Comparison of ENCODE assay signal across 1 cellular context in the genomic region with DNA sequence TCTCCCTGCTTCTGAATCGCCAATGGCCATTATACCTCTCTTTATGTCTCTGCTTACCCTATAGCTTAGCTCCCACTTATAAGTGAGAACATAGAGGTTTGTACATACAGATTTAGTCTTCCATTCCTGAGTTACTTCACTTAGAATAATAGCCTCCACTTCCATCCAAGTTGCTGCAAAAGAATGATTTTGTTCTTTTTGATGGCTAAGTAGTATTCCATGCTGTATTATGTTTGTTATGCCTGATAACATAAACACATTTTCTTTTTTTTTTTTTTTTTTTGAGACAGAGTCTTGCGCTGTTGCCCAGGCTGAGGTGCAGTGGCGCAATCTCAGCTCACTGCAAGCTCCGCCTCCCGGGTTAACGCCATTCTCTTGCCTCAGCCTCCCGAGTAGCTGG. TPM values are rescaled to one million over a fixed set of nuclear protein-coding genes. Genes with fewer than 3 reads are reported as not detected.
"Had no signal": no experiment of that assay in that cellular context is flagged by ENCODE, and none has a peak within 500 bp of the region (broad histone marks: within the 10 kb centered on the region; RNA-seq: fewer than 3 reads in every experiment).

No MANE protein-coding gene starts in this region.

RNA-seq across cellular contexts. Expression of a gene that starts 21.1 kb away (rescaled TPM):
- total RNA-seq: HT-29 had no signal
